Comparison of ENCODE assay signal across 18 cellular contexts in genomic region chr4:108320066-108320465, GRCh38.
"Had no signal": no experiment of that assay in that cellular context is flagged by ENCODE, and none has a peak within 500 bp of the region (broad histone marks: within the 10 kb centered on the region; RNA-seq: fewer than 3 reads in every experiment).

No MANE protein-coding gene starts in this region.

- H3K9me3 ChIP-seq: ascending aorta, colonic mucosa, gastrocnemius medialis, tibial artery, uterus had no signal

- H3K4me1 ChIP-seq: ascending aorta, colonic mucosa, gastrocnemius medialis, sigmoid colon, tibial artery, uterus had no signal

- H3K36me3 ChIP-seq: ascending aorta, colonic mucosa, gastrocnemius medialis, sigmoid colon, tibial artery, uterus had no signal

- DNase-seq: activated CD4-positive, CD25-positive, alpha-beta regulatory T cell treated with anti-CD3 and anti-CD28 coated beads, Interleukin-2, amount 50 U/mL, for 72 hours; activated gamma-delta T cell; activated T-cell treated with anti-CD3 and anti-CD28 coated beads, Interleukin-2, amount 50 U/mL, for 72 hours; colonic mucosa; gastrocnemius medialis; head of caudate nucleus; kidney; naive thymus-derived CD8-positive, alpha-beta T cell; sigmoid colon; stimulated activated CD4-positive, alpha-beta T cell treated with anti-CD3 and anti-CD28 coated beads, Interleukin-12 subunit alpha, Interleukin-12 subunit beta, amount 100 ng/mL, for 4 hours; stimulated activated CD4-positive, alpha-beta T cell treated with anti-CD3 and anti-CD28 coated beads, Interleukin-1b, Interleukin-23, amount 100 ng/mL, for 48 hours; stimulated activated naive CD8-positive, alpha-beta T cell treated with anti-CD3 and anti-CD28 coated beads, Interleukin-15, Interleukin-2, amounts not matched to agents 100 U/mL and 50 U/mL, for 24 hours; substantia nigra; T-helper 1 cell; T-helper 9 cell; tibial artery; uterus had no signal

- ATAC-seq: activated T-cell treated with anti-CD3 and anti-CD28 coated beads, Interleukin-2, amount 50 U/mL, for 72 hours; gastrocnemius medialis; naive thymus-derived CD8-positive, alpha-beta T cell; stimulated activated naive CD8-positive, alpha-beta T cell treated with anti-CD3 and anti-CD28 coated beads, Interleukin-15, Interleukin-2, amounts not matched to agents 100 U/mL and 50 U/mL, for 24 hours had no signal

- H3K4me3 ChIP-seq: ascending aorta, colonic mucosa, gastrocnemius medialis, sigmoid colon, tibial artery, uterus had no signal

- H3K27me3 ChIP-seq: ascending aorta, colonic mucosa, gastrocnemius medialis, uterus had no signal
